15 cellular contexts compared by ENCODE assay signal in genomic region chr16:84481051-84481735, GRCh38.
"Had no signal": no experiment of that assay in that cellular context is flagged by ENCODE, and none has a peak within 500 bp of the region (broad histone marks: within the 10 kb centered on the region; RNA-seq: fewer than 3 reads in every experiment).

No MANE protein-coding gene starts in this region.

- H3K36me3 ChIP-seq: prostate gland had no signal

- DNase-seq: activated CD4-positive, alpha-beta T cell treated with anti-CD3 and anti-CD28 coated beads for 48 hours; activated CD8-positive, alpha-beta T cell treated with anti-CD3 and anti-CD28 coated beads, Interleukin-2, amount 10 ng/mL, durations not matched to agents 7 days and 5 days; activated gamma-delta T cell; effector memory CD4-positive, alpha-beta T cell; gastrocnemius medialis; kidney glomerular epithelial cell; sigmoid colon; stimulated activated CD4-positive, alpha-beta T cell treated with anti-CD3 and anti-CD28 coated beads, Interleukin-4, amount 100 ng/mL, for 24 hours; T-cell; testis had no signal

- H3K27ac ChIP-seq: ascending aorta, epithelial cell of prostate, gastrocnemius medialis, prostate gland, sigmoid colon, SK-N-MC, testis, vagina had no signal

- H3K27me3 ChIP-seq: ascending aorta, gastrocnemius medialis, sigmoid colon, testis, vagina had no signal

- H3K9me3 ChIP-seq: ascending aorta, gastrocnemius medialis, prostate gland, sigmoid colon, testis, vagina had no signal

- H3K4me1 ChIP-seq: ascending aorta, gastrocnemius medialis, prostate gland, testis had no signal

- H3K4me3 ChIP-seq: ascending aorta, gastrocnemius medialis, prostate gland, sigmoid colon, SK-N-MC, testis, vagina had no signal
